In genomic region chr6:84773431-84774173, GRCh38 we compare ENCODE assay signal across 10 cellular contexts. TPM values are rescaled to one million over a fixed set of nuclear protein-coding genes. Genes with fewer than 3 reads are reported as not detected.
DNase-seq lines count a peak whose midpoint lies in the region; ATAC-seq, FAIRE-seq and TF ChIP-seq lines count a peak whose summit lies in the region.
"Had no signal": no experiment of that assay in that cellular context is flagged by ENCODE, and none has a peak within 500 bp of the region (broad histone marks: within the 10 kb centered on the region; RNA-seq: fewer than 3 reads in every experiment).

No MANE protein-coding gene starts in this region.

- H3K27me3 ChIP-seq in thoracic aorta (replicated peaks; ENCODE audit: insufficient read depth): no peaks in the 10 kb centered on the region

- peaks cover 3% of the 10 kb centered on the region for H3K36me3 Mint-ChIP-seq in activated CD8-positive, alpha-beta memory T cell treated with anti-CD3 and anti-CD28 coated beads, Interleukin-2, amount 10 ng/mL, durations not matched to agents 7 days and 5 days
- H3K36me3 Mint-ChIP-seq: IgD-negative memory B cell had no signal

- H3K27ac ChIP-seq in kidney (ENCODE audit: low read depth in 2 of 2, low read length in 2 of 2): no peak overlapping the region
- peak overlapping the region; percentile 95 to 96 for H3K27ac ChIP-seq in thoracic aorta

- H3K27ac Mint-ChIP-seq in activated CD8-positive, alpha-beta memory T cell treated with anti-CD3 and anti-CD28 coated beads, Interleukin-2, amount 10 ng/mL, durations not matched to agents 7 days and 5 days: peak overlapping the region; percentile 32
- H3K27ac Mint-ChIP-seq: activated naive CD8-positive, alpha-beta T cell had no signal

- no peak overlapping the region for H3K4me3 Mint-ChIP-seq in activated CD8-positive, alpha-beta memory T cell treated with anti-CD3 and anti-CD28 coated beads, Interleukin-2, amount 10 ng/mL, durations not matched to agents 7 days and 5 days
- H3K4me3 Mint-ChIP-seq: activated naive CD8-positive, alpha-beta T cell had no signal

- H3K36me3 ChIP-seq in kidney (ENCODE audit: control insufficient read depth in 1 of 2, insufficient read depth in 2 of 2, low read length in 2 of 2) (no peaks in the 10 kb centered on the region), thoracic aorta (no peaks in the 10 kb centered on the region)

- H3K4me3 ChIP-seq in astrocyte of the cerebellum (ENCODE audit: low read depth, low read length) (peak overlapping the region; percentile 32), kidney (ENCODE audit: low read length in 2 of 2) (peak overlapping the region in 1 of 2 donors; percentile 32), thoracic aorta (peak overlapping the region; percentile 76)

- CTCF ChIA-PET in activated CD8-positive, alpha-beta memory T cell treated with anti-CD3 and anti-CD28 coated beads, Interleukin-2, amount 10 ng/mL, durations not matched to agents 7 days and 5 days (lab: Charles Lee): interaction anchor here (0.9 kb wide), 1 partner anchor 345 kb away, joined by 3 read pairs; no protein-coding TSS in a partner anchor

- in situ Hi-C loops in astrocyte of the cerebellum (cut with HindIII; ENCODE audit: low sequenced_read_pairs): no loop called here

- no peak for ATAC-seq in activated CD8-positive, alpha-beta memory T cell treated with anti-CD3 and anti-CD28 coated beads, Interleukin-2, amount 10 ng/mL, durations not matched to agents 7 days and 5 days
- peak; percentile 42 for ATAC-seq in thoracic aorta (ENCODE audit: insufficient number of reproducible peaks, low FRiP score, low read depth)
- no peak for ATAC-seq in HG03571 (IDR thresholded peaks at IDR 0.05; ENCODE audit: unreplicated experiment)

- no peak overlapping the region for H3K9ac ChIP-seq in kidney (ENCODE audit: low read length in 2 of 2)

- peaks cover 71% of the 10 kb centered on the region for H3K27me3 Mint-ChIP-seq in activated CD8-positive, alpha-beta memory T cell treated with anti-CD3 and anti-CD28 coated beads, Interleukin-2, amount 10 ng/mL, durations not matched to agents 7 days and 5 days

- H3K4me1 ChIP-seq in kidney (ENCODE audit: control insufficient read depth in 1 of 2, insufficient read depth in 1 of 2, low read depth in 1 of 2, low read length in 2 of 2): no peaks in the 10 kb centered on the region
- no peaks in the 10 kb centered on the region for H3K4me1 ChIP-seq in thoracic aorta (ENCODE audit: control insufficient read depth in 1 of 2, low read depth in 2 of 2)

- H3K9me3 Mint-ChIP-seq in activated CD8-positive, alpha-beta memory T cell treated with anti-CD3 and anti-CD28 coated beads, Interleukin-2, amount 10 ng/mL, durations not matched to agents 7 days and 5 days (ENCODE audit: low read depth): no peaks in the 10 kb centered on the region

- TF ChIP-seq CTCF in astrocyte of the cerebellum (IDR thresholded peaks at IDR 0.05; ENCODE audit: low read depth, low read length, missing control alignments) (no peak), kidney (IDR thresholded peaks at IDR 0.05; ENCODE audit: borderline replicate concordance, extremely low read depth, insufficient read depth) (no peak), thoracic aorta (IDR thresholded peaks at IDR 0.05) (no peak)

- peaks cover 0 to 3% of the 10 kb centered on the region in 2 donors for H3K9me3 ChIP-seq in kidney (ENCODE audit: control insufficient read depth in 1 of 2, low read length in 2 of 2)
- H3K9me3 ChIP-seq in thoracic aorta: no peaks in the 10 kb centered on the region

- intact Hi-C loops in kidney (cut with DNase I): no loop called here

- FAIRE-seq in kidney (lab: Jason Lieb, UNC): no peak

- no peak for DNase-seq in activated CD8-positive, alpha-beta memory T cell treated with anti-CD3 and anti-CD28 coated beads, Interleukin-2, amount 10 ng/mL, durations not matched to agents 7 days and 5 days
- no peak for DNase-seq in activated CD8-positive, alpha-beta memory T cell treated with anti-CD3 and anti-CD28 coated beads for 24 hours
- DNase-seq in astrocyte of the cerebellum (ENCODE audit: low read depth) (no peak), kidney (peak; percentile 69), thoracic aorta (ENCODE audit: low spot score) (no peak), NCI-H2029 (lab: John Stamatoyannopoulos, UW) (no peak), HT-29 (ENCODE audit: low spot score) (no peak)

- no peaks in the 10 kb centered on the region for H3K4me1 Mint-ChIP-seq in activated CD8-positive, alpha-beta memory T cell treated with anti-CD3 and anti-CD28 coated beads, Interleukin-2, amount 10 ng/mL, durations not matched to agents 7 days and 5 days
- H3K4me1 Mint-ChIP-seq: IgD-negative memory B cell had no signal

RNA-seq across cellular contexts. Expression of gene TBX18, which starts 9.2 kb away (rescaled TPM):
- total RNA-seq in activated CD8-positive, alpha-beta memory T cell treated with anti-CD3 and anti-CD28 coated beads, Interleukin-2, amount 10 ng/mL, durations not matched to agents 7 days and 5 days: not detected
- total RNA-seq in kidney: 4.1 TPM
- polyA plus RNA-seq in kidney (ENCODE audit: insufficient read depth, low read depth, low replicate concordance): not detected
- 10 to 100 TPM; 53.5 to 85.4 TPM for total RNA-seq in thoracic aorta
- total RNA-seq in HT-29 (2014; rRNA removed; shearing (Covaris generic)): not detected in 2 replicates
- polyA plus RNA-seq: IgD-negative memory B cell had no signal

Comparison
In these comparisons a context has a peak if more than half of its experiments do, and no peak if none do; other contexts are left out.
1. H3K27ac ChIP-seq: peak in thoracic aorta (2 of 2); none in kidney (0 of 2).
2. RNA of gene TBX18, which starts 9.2 kb away (total RNA-seq): 53.5 to 85.4 TPM in thoracic aorta; 4.1 TPM in kidney (single experiment), not detected in activated CD8-positive, alpha-beta memory T cell treated with anti-CD3 and anti-CD28 coated beads, Interleukin-2, amount 10 ng/mL, durations not matched to agents 7 days and 5 days and not detected in HT-29; every median in the first group is over 10 times any median in the second.